ENCODE assay signal across 1 cellular context in genomic region chr3:182241196-182241776, GRCh38.
TF ChIP-seq lines count a peak whose summit lies in the region.

No MANE protein-coding gene starts in this region.

TF ChIP-seq in neural cell, 6 proteins besides CTCF, POLR2A, EP300 and RAD21 (continued from another document):
- TF ChIP-seq, protein P1, sequence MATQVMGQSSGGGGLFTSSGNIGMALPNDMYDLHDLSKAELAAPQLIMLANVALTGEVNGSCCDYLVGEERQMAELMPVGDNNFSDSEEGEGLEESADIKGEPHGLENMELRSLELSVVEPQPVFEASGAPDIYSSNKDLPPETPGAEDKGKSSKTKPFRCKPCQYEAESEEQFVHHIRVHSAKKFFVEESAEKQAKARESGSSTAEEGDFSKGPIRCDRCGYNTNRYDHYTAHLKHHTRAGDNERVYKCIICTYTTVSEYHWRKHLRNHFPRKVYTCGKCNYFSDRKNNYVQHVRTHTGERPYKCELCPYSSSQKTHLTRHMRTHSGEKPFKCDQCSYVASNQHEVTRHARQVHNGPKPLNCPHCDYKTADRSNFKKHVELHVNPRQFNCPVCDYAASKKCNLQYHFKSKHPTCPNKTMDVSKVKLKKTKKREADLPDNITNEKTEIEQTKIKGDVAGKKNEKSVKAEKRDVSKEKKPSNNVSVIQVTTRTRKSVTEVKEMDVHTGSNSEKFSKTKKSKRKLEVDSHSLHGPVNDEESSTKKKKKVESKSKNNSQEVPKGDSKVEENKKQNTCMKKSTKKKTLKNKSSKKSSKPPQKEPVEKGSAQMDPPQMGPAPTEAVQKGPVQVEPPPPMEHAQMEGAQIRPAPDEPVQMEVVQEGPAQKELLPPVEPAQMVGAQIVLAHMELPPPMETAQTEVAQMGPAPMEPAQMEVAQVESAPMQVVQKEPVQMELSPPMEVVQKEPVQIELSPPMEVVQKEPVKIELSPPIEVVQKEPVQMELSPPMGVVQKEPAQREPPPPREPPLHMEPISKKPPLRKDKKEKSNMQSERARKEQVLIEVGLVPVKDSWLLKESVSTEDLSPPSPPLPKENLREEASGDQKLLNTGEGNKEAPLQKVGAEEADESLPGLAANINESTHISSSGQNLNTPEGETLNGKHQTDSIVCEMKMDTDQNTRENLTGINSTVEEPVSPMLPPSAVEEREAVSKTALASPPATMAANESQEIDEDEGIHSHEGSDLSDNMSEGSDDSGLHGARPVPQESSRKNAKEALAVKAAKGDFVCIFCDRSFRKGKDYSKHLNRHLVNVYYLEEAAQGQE (IDR thresholded peaks at IDR 0.05; ENCODE audit: borderline replicate concordance) = no peak
- TF ChIP-seq MXI1 (conservative IDR thresholded peaks at IDR 0.05; ENCODE audit: poor library complexity, severe bottlenecking) (no peak), POLR2AphosphoS5 (IDR thresholded peaks at IDR 0.05) (no peak), SMC3 (conservative IDR thresholded peaks at IDR 0.05; ENCODE audit: poor library complexity) (no peak)
